Comparison of ENCODE assay signal across 11 cellular contexts in genomic region chr5:2749514-2750025, GRCh38. TPM values are rescaled to one million over a fixed set of nuclear protein-coding genes. Genes with fewer than 3 reads are reported as not detected.
A peak's percentile ranks its signal among the peaks of the same experiment; 100 is the strongest.
DNase-seq lines count a peak whose midpoint lies in the region.
"Had no signal": no experiment of that assay in that cellular context is flagged by ENCODE, and none has a peak within 500 bp of the region (broad histone marks: within the 10 kb centered on the region; RNA-seq: fewer than 3 reads in every experiment).

No MANE protein-coding gene starts in this region.

- intact Hi-C loops in activated CD4-positive, alpha-beta memory T cell treated with anti-CD3 and anti-CD28 coated beads for 36 hours (cut with micrococcal nuclease), result loop anchor here (5.0 kb wide), 1 partner anchor 867 kb away; the partner anchor contains the start of gene IRX4

- H3K27ac ChIP-seq in skin epidermis, result peak overlapping the region in 20 of 21 experiments; percentile 64 to 97 (median 90)
- H3K27ac ChIP-seq: colonic mucosa had no signal

- peaks cover 16% of the 10 kb centered on the region for H3K36me3 Mint-ChIP-seq in activated CD4-positive, alpha-beta memory T cell treated with anti-CD3 and anti-CD28 coated beads, Interleukin-2, amount 10 ng/mL, durations not matched to agents 7 days and 5 days (ENCODE audit: low read depth)
- H3K36me3 Mint-ChIP-seq in activated CD4-positive, alpha-beta memory T cell treated with anti-CD3 and anti-CD28 coated beads for 36 hours, result peaks cover 9% of the 10 kb centered on the region
- peaks cover 8% of the 10 kb centered on the region for H3K36me3 Mint-ChIP-seq in activated naive CD8-positive, alpha-beta T cell treated with anti-CD3 and anti-CD28 coated beads for 36 hours

- no peaks in the 10 kb centered on the region for H3K9me3 ChIP-seq in iPS-15b (ENCODE audit: control insufficient read depth, insufficient read depth, low read length)
- H3K9me3 ChIP-seq: colonic mucosa had no signal

- peaks cover 1% of the 10 kb centered on the region for H3K4me1 Mint-ChIP-seq in activated CD4-positive, alpha-beta memory T cell treated with anti-CD3 and anti-CD28 coated beads, Interleukin-2, amount 10 ng/mL, durations not matched to agents 7 days and 5 days
- H3K4me1 Mint-ChIP-seq in activated CD4-positive, alpha-beta memory T cell treated with anti-CD3 and anti-CD28 coated beads for 36 hours (ENCODE audit: low read depth), result no peaks in the 10 kb centered on the region
- peaks cover 13% of the 10 kb centered on the region for H3K4me1 Mint-ChIP-seq in activated naive CD8-positive, alpha-beta T cell treated with anti-CD3 and anti-CD28 coated beads for 36 hours

- peaks cover 6% of the 10 kb centered on the region for H3K9me3 Mint-ChIP-seq in activated CD4-positive, alpha-beta memory T cell treated with anti-CD3 and anti-CD28 coated beads, Interleukin-2, amount 10 ng/mL, durations not matched to agents 7 days and 5 days
- H3K9me3 Mint-ChIP-seq in activated CD4-positive, alpha-beta memory T cell treated with anti-CD3 and anti-CD28 coated beads for 36 hours, result peaks cover 4% of the 10 kb centered on the region
- H3K9me3 Mint-ChIP-seq in activated naive CD8-positive, alpha-beta T cell treated with anti-CD3 and anti-CD28 coated beads for 36 hours, result peaks cover 4% of the 10 kb centered on the region

- H3K9ac ChIP-seq in iPS-15b (ENCODE audit: low read depth, low read length), result peak overlapping the region; percentile 91

- peaks cover 16% of the 10 kb centered on the region for H3K27me3 ChIP-seq in iPS-15b (ENCODE audit: control insufficient read depth, insufficient read depth, low read length)

- peak overlapping the region; percentile 47 for H3K27ac Mint-ChIP-seq in activated CD4-positive, alpha-beta memory T cell treated with anti-CD3 and anti-CD28 coated beads, Interleukin-2, amount 10 ng/mL, durations not matched to agents 7 days and 5 days
- no peak overlapping the region for H3K27ac Mint-ChIP-seq in activated CD4-positive, alpha-beta memory T cell treated with anti-CD3 and anti-CD28 coated beads for 36 hours
- peak overlapping the region; percentile 69 for H3K27ac Mint-ChIP-seq in activated naive CD8-positive, alpha-beta T cell treated with anti-CD3 and anti-CD28 coated beads for 36 hours

- H3K36me3 ChIP-seq in iPS-15b (ENCODE audit: control insufficient read depth, insufficient read depth, low read length), result peaks cover 27% of the 10 kb centered on the region
- H3K36me3 ChIP-seq: colonic mucosa had no signal

- peaks cover 3% of the 10 kb centered on the region for H3K4me1 ChIP-seq in iPS-15b (ENCODE audit: control insufficient read depth, insufficient read depth, low read length)
- H3K4me1 ChIP-seq: colonic mucosa had no signal

- H3K27me3 Mint-ChIP-seq in activated CD4-positive, alpha-beta memory T cell treated with anti-CD3 and anti-CD28 coated beads, Interleukin-2, amount 10 ng/mL, durations not matched to agents 7 days and 5 days, result peaks cover 53% of the 10 kb centered on the region
- H3K27me3 Mint-ChIP-seq in activated CD4-positive, alpha-beta memory T cell treated with anti-CD3 and anti-CD28 coated beads for 36 hours, result peaks cover 53% of the 10 kb centered on the region
- H3K27me3 Mint-ChIP-seq in activated naive CD8-positive, alpha-beta T cell treated with anti-CD3 and anti-CD28 coated beads for 36 hours, result peaks cover 68% of the 10 kb centered on the region

- POLR2A ChIA-PET in activated CD4-positive, alpha-beta memory T cell treated with anti-CD3 and anti-CD28 coated beads, Interleukin-2, amount 10 ng/mL, durations not matched to agents 7 days and 5 days (lab: Charles Lee), result no interaction called here
- POLR2A ChIA-PET in activated CD4-positive, alpha-beta memory T cell treated with anti-CD3 and anti-CD28 coated beads for 36 hours (lab: Charles Lee), result no interaction called here

- peak overlapping the region; percentile 71 for H3K4me3 ChIP-seq in iPS-15b (ENCODE audit: low read depth, low read length)
- peak overlapping the region; percentile 31 to 81 (median 64) for H3K4me3 ChIP-seq in skin epidermis
- H3K4me3 ChIP-seq: colonic mucosa had no signal

- no peak for DNase-seq in activated CD4-positive, alpha-beta memory T cell treated with anti-CD3 and anti-CD28 coated beads, Interleukin-2, amount 10 ng/mL, durations not matched to agents 7 days and 5 days
- no peak for DNase-seq in activated CD4-positive, alpha-beta memory T cell treated with anti-CD3 and anti-CD28 coated beads for 36 hours
- DNase-seq in activated naive CD8-positive, alpha-beta T cell treated with anti-CD3 and anti-CD28 coated beads for 36 hours, result no peak
- no peak for DNase-seq in DMS53 treated with DMSO at 0.1 percent for 48 hours (lab: John Stamatoyannopoulos, UW; ENCODE audit: unreplicated experiment)
- DNase-seq in OCI-M2 (lab: John Stamatoyannopoulos, UW; ENCODE audit: unreplicated experiment), result no peak
- DNase-seq in NCI-H2171 (lab: John Stamatoyannopoulos, UW), result no peak
- DNase-seq: colonic mucosa, NCI-H1436 treated with DMSO at 0.1 percent for 48 hours had no signal

- H3K4me3 Mint-ChIP-seq in activated CD4-positive, alpha-beta memory T cell treated with anti-CD3 and anti-CD28 coated beads, Interleukin-2, amount 10 ng/mL, durations not matched to agents 7 days and 5 days, result peak overlapping the region; percentile 21
- no peak overlapping the region for H3K4me3 Mint-ChIP-seq in activated CD4-positive, alpha-beta memory T cell treated with anti-CD3 and anti-CD28 coated beads for 36 hours
- no peak overlapping the region for H3K4me3 Mint-ChIP-seq in activated naive CD8-positive, alpha-beta T cell treated with anti-CD3 and anti-CD28 coated beads for 36 hours

- CTCF ChIA-PET in activated CD4-positive, alpha-beta memory T cell treated with anti-CD3 and anti-CD28 coated beads, Interleukin-2, amount 10 ng/mL, durations not matched to agents 7 days and 5 days (lab: Charles Lee), result no interaction called here
- CTCF ChIA-PET in activated CD4-positive, alpha-beta memory T cell treated with anti-CD3 and anti-CD28 coated beads for 36 hours (lab: Charles Lee), result no interaction called here

RNA-seq across cellular contexts. Expression of gene IRX2, which starts 1.9 kb away (rescaled TPM):
- total RNA-seq in activated CD4-positive, alpha-beta memory T cell treated with anti-CD3 and anti-CD28 coated beads, Interleukin-2, amount 10 ng/mL, durations not matched to agents 7 days and 5 days, result not detected
- total RNA-seq in activated CD4-positive, alpha-beta memory T cell treated with anti-CD3 and anti-CD28 coated beads for 36 hours, result not detected
- total RNA-seq in activated naive CD8-positive, alpha-beta T cell treated with anti-CD3 and anti-CD28 coated beads for 36 hours, result not detected
- total RNA-seq: G401 had no signal
